In the genomic region with DNA sequence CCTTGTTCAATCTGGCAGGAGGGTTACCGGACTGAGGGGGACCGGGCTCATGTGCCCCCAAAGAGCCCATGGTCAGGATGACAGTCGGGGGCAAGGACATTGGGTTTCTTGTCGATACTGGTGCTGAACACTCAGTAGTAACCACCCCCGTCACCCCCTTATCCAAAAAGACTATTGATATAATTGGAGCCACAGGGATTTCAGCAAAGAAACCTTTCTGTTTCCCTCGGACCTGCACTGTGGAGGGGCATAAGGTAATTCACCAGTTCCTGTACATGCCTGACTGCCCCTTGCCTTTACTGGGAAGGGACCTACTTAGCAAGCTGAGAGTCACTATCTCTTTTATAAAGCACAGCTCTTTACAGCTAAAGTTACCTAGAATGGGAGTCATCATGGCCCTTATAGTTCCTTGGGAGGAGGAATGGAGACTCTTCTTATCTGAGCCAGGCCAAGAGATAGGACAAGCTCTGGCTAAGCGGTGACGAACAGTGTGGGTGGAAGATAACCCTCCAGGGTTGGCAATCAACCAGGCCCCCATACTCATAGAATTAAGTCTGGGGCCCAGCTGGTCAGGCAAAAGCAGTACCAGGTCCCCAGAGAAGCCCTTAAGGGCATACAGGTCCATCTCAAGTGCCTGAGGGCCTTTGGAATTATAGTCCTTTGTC, we compare ENCODE assay signal across 21 cellular contexts.
"Had no signal": no experiment of that assay in that cellular context is flagged by ENCODE, and none has a peak within 500 bp of the region (broad histone marks: within the 10 kb centered on the region; RNA-seq: fewer than 3 reads in every experiment).

No MANE protein-coding gene starts in this region.

- H3K4me3 Mint-ChIP-seq: T-cell had no signal

- H3K27ac ChIP-seq: HL-60 had no signal

- H3K36me3 Mint-ChIP-seq: IgD-negative memory B cell, T-cell had no signal

- H3K27me3 Mint-ChIP-seq: IgD-negative memory B cell, T-cell had no signal

- H3K4me1 Mint-ChIP-seq: IgD-negative memory B cell had no signal

- DNase-seq: KBM-7, MV-4-11, NCI-H1048, NCI-H1105, NCI-H1417, NCI-H1436 treated with DMSO at 0.1 percent for 48 hours, NCI-H1694 treated with DMSO at 0.1 percent for 48 hours, NCI-H1930, NCI-H2081, NCI-H2107, NCI-H2227 treated with DMSO at 0.1 percent for 48 hours, NCI-H524, NCI-H526 treated with DMSO at 0.1 percent for 48 hours, NCI-H748 treated with DMSO at 0.1 percent for 48 hours, RPMI8226, SHP77, SK-N-SH, SW 1271, T-cell had no signal

- ATAC-seq: T-cell had no signal

- H3K9me3 ChIP-seq: SK-N-SH had no signal

- H3K27ac Mint-ChIP-seq: IgD-negative memory B cell, T-cell had no signal
